10 cellular contexts compared by ENCODE assay signal in the genomic region with DNA sequence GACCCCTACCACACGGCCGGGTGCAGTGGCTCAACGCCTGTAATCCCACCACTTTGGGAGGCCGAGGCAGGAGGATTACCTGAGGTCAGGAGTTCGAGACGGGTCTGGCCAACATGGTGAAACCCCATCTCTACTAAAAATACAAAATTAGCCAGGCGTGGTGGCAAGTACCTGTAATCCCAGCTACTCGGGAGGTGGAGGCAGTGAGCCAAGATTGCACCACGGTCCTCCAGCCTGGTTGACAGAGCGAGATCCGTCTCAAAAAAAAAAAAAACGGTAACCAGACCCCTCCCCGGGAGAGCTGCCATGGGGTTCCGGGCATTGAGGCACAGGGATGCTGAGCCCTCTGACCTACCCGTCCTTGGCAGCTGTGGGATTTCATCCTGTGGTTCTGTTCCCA.
"Had no signal": no experiment of that assay in that cellular context is flagged by ENCODE, and none has a peak within 500 bp of the region (broad histone marks: within the 10 kb centered on the region; RNA-seq: fewer than 3 reads in every experiment).

No MANE protein-coding gene starts in this region.

- H3K36me3 Mint-ChIP-seq: IgD-negative memory B cell had no signal

- H3K4me3 Mint-ChIP-seq: HFFc6, IgD-negative memory B cell had no signal

- H3K27ac Mint-ChIP-seq: HFFc6, IgD-negative memory B cell had no signal

- H3K27me3 Mint-ChIP-seq: IgD-negative memory B cell had no signal

- H3K27ac ChIP-seq: GM23248, HL-60 had no signal

- DNase-seq: GM23248, GOT3, H7, HFFc6, KBM-7 had no signal

- H3K9ac ChIP-seq: GM23248 had no signal

- H3K4me3 ChIP-seq: GM23248, HAP-1 had no signal

- H3K4me1 Mint-ChIP-seq: IgD-negative memory B cell had no signal

- H3K4me1 ChIP-seq: HAP-1 had no signal

- H3K9me3 ChIP-seq: HAP-1 had no signal

- H3K9me3 Mint-ChIP-seq: HFFc6, IgD-negative memory B cell had no signal

- ATAC-seq: HCT116, HepG2 had no signal

- H2AFZ ChIP-seq: GM23248 had no signal
